Comparison of ENCODE assay signal across 16 cellular contexts in the genomic region with DNA sequence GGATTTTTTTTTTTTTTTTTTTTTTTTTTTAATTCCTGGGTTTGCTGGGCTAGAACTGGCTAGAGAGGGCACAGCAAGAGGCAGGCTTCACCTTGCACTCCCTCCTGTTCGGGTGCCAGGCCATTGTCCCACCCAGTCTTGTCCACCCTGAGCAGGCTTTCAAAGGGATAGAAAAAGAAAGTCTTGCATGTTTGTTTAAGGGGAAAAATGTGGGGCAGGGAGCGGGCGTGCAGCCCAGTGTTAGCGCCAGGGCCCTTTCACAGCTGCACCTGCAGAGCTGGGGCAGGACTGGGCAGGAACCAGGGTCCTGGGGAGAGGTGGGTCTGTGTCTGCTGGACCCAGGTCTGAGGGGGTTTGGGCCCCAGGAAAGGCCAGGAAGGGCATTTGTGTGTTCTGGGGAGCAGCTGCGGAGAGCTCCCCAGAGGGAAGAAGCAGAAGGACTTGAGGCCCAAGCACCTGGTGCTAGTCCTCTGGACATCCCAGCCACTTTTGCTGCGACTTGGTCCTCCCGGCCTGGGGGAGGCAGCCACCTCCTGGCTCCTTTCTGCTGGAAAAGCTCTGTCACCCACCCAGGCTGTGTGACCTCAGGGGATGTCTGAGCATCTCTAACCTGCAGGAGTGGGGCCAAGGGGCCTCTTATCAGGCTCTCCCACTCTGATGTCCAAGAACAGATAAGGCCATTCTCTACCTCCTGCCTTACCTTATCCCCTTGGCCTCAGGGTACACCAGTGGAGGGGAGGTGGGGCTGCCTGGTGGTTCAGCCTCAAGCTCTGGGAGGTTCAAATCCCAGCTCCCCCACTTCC. TPM values are rescaled to one million over a fixed set of nuclear protein-coding genes. Genes with fewer than 3 reads are reported as not detected.
DNase-seq lines count a peak whose midpoint lies in the region; ATAC-seq and TF ChIP-seq lines count a peak whose summit lies in the region.
"Had no signal": no experiment of that assay in that cellular context is flagged by ENCODE, and none has a peak within 500 bp of the region (broad histone marks: within the 10 kb centered on the region; RNA-seq: fewer than 3 reads in every experiment).

No MANE protein-coding gene starts in this region.

- no peaks in the 10 kb centered on the region for H3K36me3 ChIP-seq in left ventricle myocardium inferior
- H3K36me3 ChIP-seq in mammary epithelial cell (ENCODE audit: insufficient read depth, low read length) = no peaks in the 10 kb centered on the region
- H3K36me3 ChIP-seq: MG63 had no signal

- CTCF ChIA-PET in mammary epithelial cell (lab: Charles Lee; ENCODE audit: low non-redundant PET) = interaction anchor here (0.6 kb wide), 1 partner anchor 187 kb away, joined by 4 read pairs; no protein-coding TSS in a partner anchor

- H3K36me3 Mint-ChIP-seq in activated naive CD8-positive, alpha-beta T cell = peaks cover 3% of the 10 kb centered on the region
- no peaks in the 10 kb centered on the region for H3K36me3 Mint-ChIP-seq in naive B cell
- H3K36me3 Mint-ChIP-seq: memory B cell had no signal

- H3K4me2 ChIP-seq in mammary epithelial cell (ENCODE audit: insufficient read depth, low read depth, low read length) = no peak overlapping the region

- no peak overlapping the region for H3K9ac ChIP-seq in mammary epithelial cell (ENCODE audit: insufficient read depth, low read length)

- dilution Hi-C loops in mammary epithelial cell (cut with HindIII; ENCODE audit: low sequenced_read_pairs) = no loop called here

- no peak overlapping the region for H3K4me3 Mint-ChIP-seq in activated naive CD8-positive, alpha-beta T cell
- H3K4me3 Mint-ChIP-seq in naive B cell = peak overlapping the region in 5 of 8 donors; percentile 9 to 87 (median 72)

- WGBS in mammary epithelial cell (ENCODE audit: low coverage, missing lambda C conversion rate) = 100% methylated on average over 7 of the region's 7 CpGs

- peak overlapping the region; percentile 95 for H3K27ac Mint-ChIP-seq in activated naive CD8-positive, alpha-beta T cell
- peak overlapping the region in 4 of 6 donors; percentile 20 to 92 (median 76) for H3K27ac Mint-ChIP-seq in naive B cell

- H3K27ac ChIP-seq in left ventricle myocardium inferior (replicated peaks) (peak overlapping the region; percentile 67), mammary epithelial cell (ENCODE audit: insufficient read depth, low read depth, low read length) (no peak overlapping the region)

- H3K27me3 ChIP-seq in left ventricle myocardium inferior (ENCODE audit: low read depth) (no peaks in the 10 kb centered on the region), mammary epithelial cell (ENCODE audit: insufficient read depth, low read length) (no peaks in the 10 kb centered on the region)
- H3K27me3 ChIP-seq: MG63 had no signal

- no peak for ATAC-seq in left cardiac atrium
- no peak for ATAC-seq in naive B cell (ENCODE audit: low read depth in 2 of 2)

- intact Hi-C loops in left ventricle myocardium inferior (cut with micrococcal nuclease) = no loop called here
- intact Hi-C loops in left cardiac atrium (cut with DNase I) = no loop called here
- intact Hi-C loops in mammary epithelial cell (cut with micrococcal nuclease) = no loop called here

- no peaks in the 10 kb centered on the region for H3K9me3 Mint-ChIP-seq in activated naive CD8-positive, alpha-beta T cell (ENCODE audit: low read depth)
- no peaks in the 10 kb centered on the region for H3K9me3 Mint-ChIP-seq in naive B cell
- H3K9me3 Mint-ChIP-seq: memory B cell had no signal

- H4K20me1 ChIP-seq in mammary epithelial cell (ENCODE audit: insufficient read depth, low read length) = no peaks in the 10 kb centered on the region

- BruUV-seq in mammary epithelial cell (replicated peaks; lab: Mats Ljungman, UMichigan) = no TSS peak

- H3K4me1 ChIP-seq in left ventricle myocardium inferior (peaks cover 67% of the 10 kb centered on the region), mammary epithelial cell (ENCODE audit: insufficient read depth, low read length) (peaks cover 16% of the 10 kb centered on the region)

- in situ Hi-C loops in mammary epithelial cell (cut with MboI; ENCODE audit: low sequenced_read_pairs in 2 of 2) = no loop called here

- no peaks in the 10 kb centered on the region for H3K79me2 ChIP-seq in mammary epithelial cell (ENCODE audit: insufficient read depth, low read length)

- H3K9me3 ChIP-seq in left ventricle myocardium inferior (replicated peaks) (no peaks in the 10 kb centered on the region), mammary epithelial cell (replicated peaks; ENCODE audit: insufficient read depth, low read length) (no peaks in the 10 kb centered on the region)
- H3K9me3 ChIP-seq: MG63 had no signal

- H2AFZ ChIP-seq in mammary epithelial cell (ENCODE audit: low read depth, low read length) = no peak overlapping the region

- no peaks in the 10 kb centered on the region for H3K27me3 Mint-ChIP-seq in activated naive CD8-positive, alpha-beta T cell
- H3K27me3 Mint-ChIP-seq in naive B cell = no peaks in the 10 kb centered on the region
- H3K27me3 Mint-ChIP-seq: memory B cell had no signal

- no peak for DNase-seq in left ventricle myocardium inferior
- no peak for DNase-seq in left cardiac atrium
- DNase-seq in naive B cell = no peak
- no peak for DNase-seq in NCI-H2196 (lab: John Stamatoyannopoulos, UW; ENCODE audit: unreplicated experiment)
- no peak for DNase-seq in MV-4-11 (lab: John Stamatoyannopoulos, UW)
- no peak for DNase-seq in middle frontal gyrus (ENCODE audit: extremely low spot score, low spot score)
- no peak for DNase-seq in mammary epithelial cell
- DNase-seq: activated naive CD4-positive, alpha-beta T cell treated with Interleukin-2 at 50 U/mL for 16 hours; EL; foreskin melanocyte; MG63; NCI-H2029; NCI-H526 had no signal

- TF ChIP-seq CTCF in left ventricle myocardium inferior (IDR thresholded peaks at IDR 0.05; ENCODE audit: borderline replicate concordance) = no peak
- TF ChIP-seq CTCF in mammary epithelial cell (conservative IDR thresholded peaks at IDR 0.05 in 1 of 2, IDR thresholded peaks at IDR 0.05 in 1 of 2; ENCODE audit: extremely low read depth in 1 of 2, insufficient read depth in 1 of 2, low read depth in 1 of 2, low read length in 2 of 2) = no peak

- H3K4me3 ChIP-seq in left ventricle myocardium inferior (no peak overlapping the region), mammary epithelial cell (replicated peaks in 1 of 3; ENCODE audit: insufficient read depth in 1 of 3, low read depth in 2 of 3, low read length in 3 of 3) (no peak overlapping the region)
- H3K4me3 ChIP-seq: MG63, skin epidermis had no signal

- peaks cover 50% of the 10 kb centered on the region for H3K4me1 Mint-ChIP-seq in activated naive CD8-positive, alpha-beta T cell (ENCODE audit: low read depth)
- peaks cover 35 to 59% (median 42%) of the 10 kb centered on the region in 3 donors for H3K4me1 Mint-ChIP-seq in naive B cell

RNA-seq across cellular contexts. Expression of a gene that starts 44.8 kb away (rescaled TPM):
- 56.3 TPM for total RNA-seq in left ventricle myocardium inferior
- total RNA-seq in left cardiac atrium = 10 to 100 TPM; 52.2 to 60.3 TPM
- 100 to 1,000 TPM in 1 of 6 donors, 10 to 100 TPM in 5; 85.1 to 109 (median 93.6) TPM for polyA plus RNA-seq in naive B cell (ENCODE audit: low read depth in 6 of 6)
- 10 to 100 TPM; 43.2 to 90.0 TPM for total RNA-seq in mammary epithelial cell
- polyA plus RNA-seq in mammary epithelial cell = 64.8 TPM
- 50.1 TPM for polyA minus RNA-seq in mammary epithelial cell

RNA-seq across cellular contexts. Expression of a gene that starts 45.1 kb away (rescaled TPM):
- 14.0 TPM for total RNA-seq in left ventricle myocardium inferior
- total RNA-seq in left cardiac atrium = 10 to 100 TPM; 13.4 to 16.5 TPM
- 10 to 100 TPM; 26.7 to 42.7 (median 33.5) TPM for polyA plus RNA-seq in naive B cell (ENCODE audit: low read depth in 6 of 6)
- total RNA-seq in mammary epithelial cell = 10 to 100 TPM; 46.9 to 47.2 TPM
- polyA plus RNA-seq in mammary epithelial cell = 23.4 TPM
- 29.1 TPM for polyA minus RNA-seq in mammary epithelial cell

RNA-seq across cellular contexts. Expression of a gene that starts 48.7 kb away (rescaled TPM):
- total RNA-seq in left ventricle myocardium inferior = 13.7 TPM
- total RNA-seq in left cardiac atrium = 10 to 100 TPM; 16.1 to 17.6 TPM
- 1 to 10 TPM in 1 of 6 donors, under 1 TPM in 3, not detected in 2; 0.53 to 1.3 (median 0.76) TPM for polyA plus RNA-seq in naive B cell (ENCODE audit: low read depth in 6 of 6)
- total RNA-seq in mammary epithelial cell = 10 to 100 TPM in 1 of 2 donors, 1 to 10 TPM in 1; 7.3 to 24.0 TPM
- 44.5 TPM for polyA plus RNA-seq in mammary epithelial cell
- 35.7 TPM for polyA minus RNA-seq in mammary epithelial cell
